9 cellular contexts compared by ENCODE assay signal in genomic region chr1:10032287-10032589, GRCh38. TPM values are rescaled to one million over a fixed set of nuclear protein-coding genes. Genes with fewer than 3 reads are reported as not detected.
DNase-seq lines count a peak whose midpoint lies in the region; ATAC-seq, FAIRE-seq and TF ChIP-seq lines count a peak whose summit lies in the region.
"Had no signal": no experiment of that assay in that cellular context is flagged by ENCODE, and none has a peak within 500 bp of the region (broad histone marks: within the 10 kb centered on the region; RNA-seq: fewer than 3 reads in every experiment).

No MANE protein-coding gene starts in this region.

- TF ChIP-seq EP300 in esophagus muscularis mucosa (IDR thresholded peaks at IDR 0.05): no peak

- H3K4me3 ChIP-seq in RWPE2 (ENCODE audit: severe bottlenecking) (peak overlapping the region; percentile 10), esophagus muscularis mucosa (peak overlapping the region; percentile 82 to 99 (median 85)), rectal smooth muscle tissue (ENCODE audit: low read length) (peak overlapping the region; percentile 69)

- H3K27me3 ChIP-seq in RWPE2 (ENCODE audit: insufficient read depth, poor library complexity, severe bottlenecking): no peaks in the 10 kb centered on the region
- H3K27me3 ChIP-seq in esophagus muscularis mucosa: no peaks in the 10 kb centered on the region
- no peaks in the 10 kb centered on the region for H3K27me3 ChIP-seq in rectal smooth muscle tissue (ENCODE audit: control insufficient read depth, insufficient read depth, low read length)

- intact Hi-C loops in esophagus muscularis mucosa (cut with DNase I): loop anchor here (2.0 to 5.0 kb wide), 3 partner anchors 75 to 130 kb away; no protein-coding TSS in a partner anchor

- under 1% methylated on average over 13 of the region's 13 CpGs for WGBS in esophagus muscularis mucosa

- peak overlapping the region; percentile 81 for H3K27ac ChIP-seq in RWPE2 (ENCODE audit: poor library complexity, severe bottlenecking)
- peak overlapping the region; percentile 94 to 98 (median 96) for H3K27ac ChIP-seq in esophagus muscularis mucosa (replicated peaks in 1 of 4)
- H3K27ac ChIP-seq in rectal smooth muscle tissue (ENCODE audit: low read depth, low read length): peak overlapping the region; percentile 33

- H3K9me3 ChIP-seq in RWPE2 (ENCODE audit: severe bottlenecking): no peaks in the 10 kb centered on the region
- H3K9me3 ChIP-seq in esophagus muscularis mucosa: no peaks in the 10 kb centered on the region

- DNase-seq in RWPE2 (ENCODE audit: low spot score): no peak
- no peak for DNase-seq in esophagus muscularis mucosa (ENCODE audit: extremely low spot score)
- DNase-seq in amygdala (lab: John Stamatoyannopoulos, UW): no peak
- DNase-seq in NCI-H146 (lab: John Stamatoyannopoulos, UW): no peak
- DNase-seq in stimulated activated CD4-positive, alpha-beta T cell treated with anti-CD3 and anti-CD28 coated beads, Interleukin-4, amount 100 ng/mL, for 1 hour: no peak

- H3K36me3 ChIP-seq in RWPE2 (ENCODE audit: low read depth) (peaks cover 13% of the 10 kb centered on the region), esophagus muscularis mucosa (peaks cover 0 to 10% (median 8%) of the 10 kb centered on the region in 4 donors), rectal smooth muscle tissue (ENCODE audit: control insufficient read depth, insufficient read depth, low read length) (peaks cover under 1% of the 10 kb centered on the region)

- FAIRE-seq in G401.6 (lab: Jason Lieb, UNC): peak; percentile 66

- ATAC-seq in RWPE2 (ENCODE audit: low read depth) (no peak), GM21390 (IDR thresholded peaks at IDR 0.05; ENCODE audit: unreplicated experiment) (no peak)

- no peak overlapping the region for H3K9ac ChIP-seq in rectal smooth muscle tissue (ENCODE audit: low read length)

- TF ChIP-seq POLR2A in esophagus muscularis mucosa (IDR thresholded peaks at IDR 0.05; ENCODE audit: low read depth): no peak

- TF ChIP-seq CTCF in RWPE2 (IDR thresholded peaks at IDR 0.05; ENCODE audit: poor library complexity, severe bottlenecking): no peak
- TF ChIP-seq CTCF in esophagus muscularis mucosa (IDR thresholded peaks at IDR 0.05): no peak

- H3K4me1 ChIP-seq in RWPE2 (ENCODE audit: insufficient read depth, poor library complexity, severe bottlenecking): peaks cover 14% of the 10 kb centered on the region
- peaks cover 19 to 44% (median 39%) of the 10 kb centered on the region in 4 donors for H3K4me1 ChIP-seq in esophagus muscularis mucosa
- peaks cover 5% of the 10 kb centered on the region for H3K4me1 ChIP-seq in rectal smooth muscle tissue (ENCODE audit: control insufficient read depth, insufficient read depth, low read length)

RNA-seq across cellular contexts. Expression of gene UBE4B, which starts 0.5 kb away (rescaled TPM):
- 100 to 1,000 TPM in 2 of 4 donors, 10 to 100 TPM in 2; 58.6 to 110 (median 85.5) TPM for total RNA-seq in esophagus muscularis mucosa

RNA-seq across cellular contexts. Expression of gene RBP7, which starts 35.2 kb away (rescaled TPM):
- 10 to 100 TPM in 3 of 4 donors, 1 to 10 TPM in 1; 5.4 to 30.2 (median 18.1) TPM for total RNA-seq in esophagus muscularis mucosa
- total RNA-seq: SK-MEL-5 had no signal

Comparison
In these comparisons a context has a peak if more than half of its experiments do, and no peak if none do; other contexts are left out.
1. H3K27ac ChIP-seq: peak in every context shown above with its lines; median percentile 96 in esophagus muscularis mucosa; 81 in RWPE2; 33 in rectal smooth muscle tissue.
2. H3K4me3 ChIP-seq: peak in every context shown above with its lines; median percentile 85 in esophagus muscularis mucosa; 69 in rectal smooth muscle tissue; 10 in RWPE2.